Comparison of ENCODE assay signal across 18 cellular contexts in the genomic region with DNA sequence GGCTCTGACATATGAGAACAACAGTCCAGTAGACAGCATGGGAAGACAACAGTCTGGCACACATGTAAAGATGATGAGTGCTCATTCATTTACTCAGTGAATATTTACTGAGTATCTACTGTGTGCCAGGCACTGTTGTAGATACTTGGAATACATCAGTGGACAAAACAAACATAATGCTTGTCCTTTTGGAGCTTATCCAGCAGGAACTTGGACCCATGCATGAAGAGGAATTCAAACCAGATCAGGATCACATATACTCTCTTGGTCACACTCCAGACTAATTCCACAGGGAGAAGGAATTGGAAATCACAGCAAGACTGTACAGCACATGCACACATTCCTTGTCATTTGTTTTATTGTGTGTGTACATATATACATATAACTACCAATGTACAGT.
DNase-seq lines count a peak whose midpoint lies in the region; ATAC-seq and TF ChIP-seq lines count a peak whose summit lies in the region.
"Had no signal": no experiment of that assay in that cellular context is flagged by ENCODE, and none has a peak within 500 bp of the region (broad histone marks: within the 10 kb centered on the region; RNA-seq: fewer than 3 reads in every experiment).

No MANE protein-coding gene starts in this region.

- no peak overlapping the region for H3K4me3 ChIP-seq in OCI-LY3 (ENCODE audit: low read length)
- H3K4me3 ChIP-seq: BLaER1 treated with 17β-estradiol and CSF1 and Interleukin-3, amounts not matched to agents 10 nM and 100 nM had no signal

- ATAC-seq in GM21447 (IDR thresholded peaks at IDR 0.05; ENCODE audit: unreplicated experiment) (no peak), HG03025 (IDR thresholded peaks at IDR 0.05; ENCODE audit: low FRiP score, unreplicated experiment) (no peak)
- ATAC-seq: HepG2 had no signal

- no peak overlapping the region for H3K9ac ChIP-seq in OCI-LY3 (ENCODE audit: low read length)
- H3K9ac ChIP-seq: BLaER1 treated with 17β-estradiol and CSF1 and Interleukin-3, amounts not matched to agents 10 nM and 100 nM had no signal

- H3K27me3 ChIP-seq in OCI-LY3 (ENCODE audit: low read depth, low read length) = no peaks in the 10 kb centered on the region; the same call in 1 of the 2 replicates
- H3K27me3 ChIP-seq: BLaER1 treated with 17β-estradiol and CSF1 and Interleukin-3, amounts not matched to agents 10 nM and 100 nM had no signal

- no peak overlapping the region for H3K4me2 ChIP-seq in OCI-LY3 (ENCODE audit: low read length)
- H3K4me2 ChIP-seq: BLaER1 treated with 17β-estradiol and CSF1 and Interleukin-3, amounts not matched to agents 10 nM and 100 nM had no signal

- H4K20me1 ChIP-seq in OCI-LY3 (ENCODE audit: insufficient read depth, low read length) = no peaks in the 10 kb centered on the region
- H4K20me1 ChIP-seq: BLaER1 treated with 17β-estradiol and CSF1 and Interleukin-3, amounts not matched to agents 10 nM and 100 nM had no signal

- no peaks in the 10 kb centered on the region for H3K36me3 ChIP-seq in OCI-LY3 (replicated peaks; ENCODE audit: low read depth, low read length)
- H3K36me3 ChIP-seq: BLaER1 treated with 17β-estradiol and CSF1 and Interleukin-3, amounts not matched to agents 10 nM and 100 nM had no signal

- peak overlapping the region; percentile 69; the same call in 1 of the 2 replicates for H3K27ac ChIP-seq in C4-2B
- H3K27ac ChIP-seq in OCI-LY3 (ENCODE audit: low read length) = no peak overlapping the region
- H3K27ac ChIP-seq: BLaER1 treated with 17β-estradiol and CSF1 and Interleukin-3, amounts not matched to agents 10 nM and 100 nM had no signal

- no peaks in the 10 kb centered on the region for H3K4me1 ChIP-seq in OCI-LY3 (ENCODE audit: low read length)
- H3K4me1 ChIP-seq: BLaER1 treated with 17β-estradiol and CSF1 and Interleukin-3, amounts not matched to agents 10 nM and 100 nM had no signal

- H2AFZ ChIP-seq in OCI-LY3 (ENCODE audit: low read depth, low read length) = 0 out of 2 replicates have a peak overlapping the region, but pooled peaks have one; percentile 31

- H3K9me3 ChIP-seq in OCI-LY3 (ENCODE audit: insufficient read depth, low read length) = no peaks in the 10 kb centered on the region
- H3K9me3 ChIP-seq: BLaER1 treated with 17β-estradiol and CSF1 and Interleukin-3, amounts not matched to agents 10 nM and 100 nM had no signal

- DNase-seq in fibroblast of peridontal ligament (ENCODE audit: extremely low read depth) (peak; percentile 29), NCI-H2081 treated with DMSO at 0.1 percent for 48 hours (lab: John Stamatoyannopoulos, UW) (no peak), cortex of kidney (lab: John Stamatoyannopoulos, UW) (no peak)
- DNase-seq: 8988T; CD4-positive, CD25-positive, alpha-beta regulatory T cell; CD8-positive, alpha-beta memory T cell; COR-L47; DMS 273 treated with DMSO at 0.1 percent for 48 hours; DMS53; DND-41; GDM1; H9 had no signal

- TF ChIP-seq CTCF in C4-2B (conservative IDR thresholded peaks at IDR 0.05) = no peak
- no peak for TF ChIP-seq CTCF in OCI-LY3 (IDR thresholded peaks at IDR 0.05; ENCODE audit: low read depth, low read length)

- H3K79me2 ChIP-seq in OCI-LY3 (ENCODE audit: low read length) = no peaks in the 10 kb centered on the region
